Comparison of ENCODE assay signal across 10 cellular contexts in the genomic region with DNA sequence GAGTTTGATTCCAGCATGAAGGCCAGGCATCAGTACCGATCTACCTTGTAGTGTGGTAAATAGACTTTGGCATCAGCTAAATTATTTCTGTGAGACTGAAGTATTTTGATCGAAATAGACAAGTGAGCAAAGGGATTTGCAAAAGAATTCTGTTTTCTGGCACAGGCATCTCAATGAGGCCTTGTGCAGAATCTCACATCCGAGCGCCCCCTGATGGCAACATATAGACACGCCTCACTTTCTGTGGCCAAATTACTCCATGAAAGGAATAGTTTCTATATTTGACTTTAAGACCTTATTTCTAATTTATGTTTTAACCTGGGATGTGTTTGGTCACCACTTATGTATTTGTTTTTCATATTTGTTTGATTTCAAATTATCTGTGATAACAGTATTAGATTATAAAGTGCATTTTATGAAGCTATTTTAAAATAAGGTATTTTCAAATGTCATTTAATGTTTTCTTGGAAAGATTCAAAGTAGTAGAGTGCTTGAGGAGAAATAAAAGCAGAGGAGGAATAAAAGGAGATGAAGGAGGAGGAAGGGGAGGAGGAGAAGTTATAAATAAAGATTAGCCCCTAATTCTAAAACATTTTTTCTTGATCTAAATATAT.
DNase-seq lines count a peak whose midpoint lies in the region; ATAC-seq, FAIRE-seq and TF ChIP-seq lines count a peak whose summit lies in the region.
"Had no signal": no experiment of that assay in that cellular context is flagged by ENCODE, and none has a peak within 500 bp of the region (broad histone marks: within the 10 kb centered on the region; RNA-seq: fewer than 3 reads in every experiment).

No MANE protein-coding gene starts in this region.

- H3K4me3 Mint-ChIP-seq in activated CD8-positive, alpha-beta T cell treated with anti-CD3 and anti-CD28 coated beads, Interleukin-2, amount 10 ng/mL, durations not matched to agents 7 days and 5 days = no peak overlapping the region

- no peaks in the 10 kb centered on the region for H3K36me3 Mint-ChIP-seq in activated CD8-positive, alpha-beta T cell treated with anti-CD3 and anti-CD28 coated beads, Interleukin-2, amount 10 ng/mL, durations not matched to agents 7 days and 5 days (ENCODE audit: low read depth)
- H3K36me3 Mint-ChIP-seq: activated naive CD4-positive, alpha-beta T cell treated with anti-CD3 and anti-CD28 coated beads, Interleukin-2, amount 50 U/mL, for 72 hours had no signal

- no peak for FAIRE-seq in GM12892 (lab: Jason Lieb, UNC)
- FAIRE-seq: GM18507 had no signal

- no peaks in the 10 kb centered on the region for H3K9me3 Mint-ChIP-seq in activated CD8-positive, alpha-beta T cell treated with anti-CD3 and anti-CD28 coated beads, Interleukin-2, amount 10 ng/mL, durations not matched to agents 7 days and 5 days (ENCODE audit: insufficient read depth)

- intact Hi-C loops in aorta (cut with DNase I) = no loop called here

- WGBS in aorta, 2 donors = 1 to 2% methylated on average over 5 of the region's 5 CpGs

- no peaks in the 10 kb centered on the region for H3K9me3 ChIP-seq in aorta (ENCODE audit: control insufficient read depth, low read length)

- no peaks in the 10 kb centered on the region for H3K36me3 ChIP-seq in aorta (ENCODE audit: control insufficient read depth in 1 of 2, insufficient read depth in 2 of 2, low read length in 1 of 2)

- H3K27ac ChIP-seq in aorta (ENCODE audit: low read depth in 1 of 2, low read length in 2 of 2) = no peak overlapping the region

- no peak overlapping the region for H3K4me3 ChIP-seq in aorta (ENCODE audit: low read length in 2 of 2)

- H3K27me3 ChIP-seq in aorta (ENCODE audit: control insufficient read depth in 1 of 2, insufficient read depth in 2 of 2, low read length in 1 of 2) = no peaks in the 10 kb centered on the region

- no peak for TF ChIP-seq POLR2A in GM12892 (IDR thresholded peaks at IDR 0.05; ENCODE audit: low read depth, low read length)

- POLR2A ChIA-PET in activated CD8-positive, alpha-beta T cell treated with anti-CD3 and anti-CD28 coated beads, Interleukin-2, amount 10 ng/mL, durations not matched to agents 7 days and 5 days (lab: Charles Lee) = interaction anchor here (0.6 kb wide), 1 partner anchor 89 kb away, joined by 3 read pairs; no protein-coding TSS in a partner anchor

- no peaks in the 10 kb centered on the region for H3K27me3 Mint-ChIP-seq in activated CD8-positive, alpha-beta T cell treated with anti-CD3 and anti-CD28 coated beads, Interleukin-2, amount 10 ng/mL, durations not matched to agents 7 days and 5 days (ENCODE audit: low read depth)

- peaks cover 0 to 2% of the 10 kb centered on the region in 2 donors for H3K4me1 ChIP-seq in aorta (ENCODE audit: control insufficient read depth in 1 of 2, insufficient read depth in 2 of 2, low read length in 2 of 2)

- ATAC-seq in activated CD8-positive, alpha-beta T cell treated with anti-CD3 and anti-CD28 coated beads, Interleukin-2, amount 10 ng/mL, durations not matched to agents 7 days and 5 days = no peak
- ATAC-seq in aorta (ENCODE audit: low FRiP score) = no peak
- ATAC-seq: activated naive CD4-positive, alpha-beta T cell treated with anti-CD3 and anti-CD28 coated beads, Interleukin-2, amount 50 U/mL, for 72 hours had no signal

- H3K27ac Mint-ChIP-seq in activated CD8-positive, alpha-beta T cell treated with anti-CD3 and anti-CD28 coated beads, Interleukin-2, amount 10 ng/mL, durations not matched to agents 7 days and 5 days = no peak overlapping the region
- H3K27ac Mint-ChIP-seq: activated naive CD4-positive, alpha-beta T cell treated with anti-CD3 and anti-CD28 coated beads, Interleukin-2, amount 50 U/mL, for 72 hours had no signal

- DNase-seq in activated CD4-positive, alpha-beta T cell treated with anti-CD3 and anti-CD28 coated beads for 48 hours = peak; percentile 2
- no peak for DNase-seq in activated CD4-positive, alpha-beta T cell treated with anti-CD3 and anti-CD28 coated beads for 4 hours
- DNase-seq in Kasumi-1 (lab: John Stamatoyannopoulos, UW) (peak; percentile 40 to 58), islet precursor cell (peak; percentile 57), GM12892 (ENCODE audit: insufficient read length) (no peak), NOMO-1 treated with DMSO at 0.1 percent for 48 hours (lab: John Stamatoyannopoulos, UW; ENCODE audit: unreplicated experiment) (no peak), aorta (no peak)
- peak; percentile 33 for DNase-seq in activated CD8-positive, alpha-beta T cell treated with anti-CD3 and anti-CD28 coated beads, Interleukin-2, amount 10 ng/mL, durations not matched to agents 7 days and 5 days

- CTCF ChIA-PET in activated CD8-positive, alpha-beta T cell treated with anti-CD3 and anti-CD28 coated beads, Interleukin-2, amount 10 ng/mL, durations not matched to agents 7 days and 5 days (lab: Charles Lee) = interaction anchor here (1.4 kb wide), 1 partner anchor 9 kb away, joined by 6 read pairs; no protein-coding TSS in a partner anchor

- no peaks in the 10 kb centered on the region for H3K4me1 Mint-ChIP-seq in activated CD8-positive, alpha-beta T cell treated with anti-CD3 and anti-CD28 coated beads, Interleukin-2, amount 10 ng/mL, durations not matched to agents 7 days and 5 days (ENCODE audit: low read depth)

Comparison
In these comparisons a context has a peak if more than half of its experiments do, and no peak if none do; other contexts are left out.
1. DNase-seq: peak in activated CD4-positive, alpha-beta T cell treated with anti-CD3 and anti-CD28 coated beads for 48 hours (single experiment), Kasumi-1 (2 of 2), activated CD8-positive, alpha-beta T cell treated with anti-CD3 and anti-CD28 coated beads, Interleukin-2, amount 10 ng/mL, durations not matched to agents 7 days and 5 days (single experiment) and islet precursor cell (single experiment); none in activated CD4-positive, alpha-beta T cell treated with anti-CD3 and anti-CD28 coated beads for 4 hours (0 of 2), GM12892 (single experiment), NOMO-1 treated with DMSO at 0.1 percent for 48 hours (single experiment) and aorta (0 of 2).